Comparison of ENCODE assay signal across 18 cellular contexts in the genomic region with DNA sequence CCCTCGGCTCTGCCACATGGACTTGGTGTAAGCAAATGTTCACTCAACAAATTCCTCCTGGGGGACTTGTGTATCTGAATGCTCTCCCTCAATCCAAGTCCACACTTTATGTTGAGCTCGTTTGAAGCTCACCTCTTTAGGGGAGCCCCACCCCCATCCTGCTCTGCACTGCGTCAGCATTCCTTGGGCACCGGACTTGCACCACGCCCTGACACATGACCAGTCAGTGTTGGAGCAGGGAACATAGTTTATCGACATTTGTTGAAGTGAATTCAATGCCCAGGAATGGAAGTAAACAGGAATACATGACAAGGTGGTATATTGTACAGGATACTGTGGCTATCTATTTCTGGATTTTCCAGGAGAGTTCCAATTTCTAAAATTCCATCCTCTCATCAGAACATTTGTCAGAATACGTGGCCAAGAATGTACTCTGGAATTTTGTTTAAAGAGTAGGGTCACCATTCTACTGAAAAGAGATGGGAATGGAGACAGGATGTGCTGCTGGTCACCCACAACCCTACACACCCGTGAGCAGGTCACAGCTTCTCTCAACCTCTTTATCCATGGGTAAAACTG. TPM values are rescaled to one million over a fixed set of nuclear protein-coding genes. Genes with fewer than 3 reads are reported as not detected.
DNase-seq lines count a peak whose midpoint lies in the region; ATAC-seq and TF ChIP-seq lines count a peak whose summit lies in the region.
"Had no signal": no experiment of that assay in that cellular context is flagged by ENCODE, and none has a peak within 500 bp of the region (broad histone marks: within the 10 kb centered on the region; RNA-seq: fewer than 3 reads in every experiment).

No MANE protein-coding gene starts in this region.

- no peak for TF ChIP-seq POLR2A in esophagus muscularis mucosa (IDR thresholded peaks at IDR 0.05; ENCODE audit: low read depth)
- no peak for TF ChIP-seq POLR2A in stomach (IDR thresholded peaks at IDR 0.05)

- H3K27ac ChIP-seq in RWPE1 (no peak overlapping the region), esophagus muscularis mucosa (replicated peaks in 1 of 4) (peak overlapping the region; percentile 0 to 32 (median 30)), left lung (no peak overlapping the region), stomach (peak overlapping the region; percentile 76 to 88 (median 82))

- 52% methylated on average over 8 of the region's 8 CpGs for WGBS in esophagus muscularis mucosa
- WGBS in stomach, 5 donors: 26 to 42% (median 35%) methylated on average over 8 of the region's 8 CpGs

- H3K27me3 ChIP-seq in esophagus muscularis mucosa: no peaks in the 10 kb centered on the region
- H3K27me3 ChIP-seq in left lung: no peaks in the 10 kb centered on the region
- H3K27me3 ChIP-seq in stomach: no peaks in the 10 kb centered on the region
- H3K27me3 ChIP-seq: uterus had no signal

- H3K36me3 ChIP-seq in esophagus muscularis mucosa (no peaks in the 10 kb centered on the region), left lung (no peaks in the 10 kb centered on the region), stomach (no peaks in the 10 kb centered on the region)
- H3K36me3 ChIP-seq: uterus had no signal

- peak; percentile 71 for ATAC-seq in left lung
- no peak for ATAC-seq in HG02870 (IDR thresholded peaks at IDR 0.05; ENCODE audit: unreplicated experiment)
- no peak for ATAC-seq in GM19023 (IDR thresholded peaks at IDR 0.05; ENCODE audit: unreplicated experiment)
- ATAC-seq: stimulated activated memory B cell treated with anti-CD40 and anti-IgM and Interleukin-4, amounts not matched to agents 10 μg/mL and 1 μg/mL and 100 μg/mL, for 72 hours; WTC11 had no signal

- CTCF ChIA-PET in RWPE1 (lab: Yijun Ruan, JAX): interaction anchor here (0.6 to 0.7 kb wide), 2 partner anchors 49 to 88 kb away, joined by 3 read pairs; no protein-coding TSS in a partner anchor

- peak overlapping the region in 3 of 4 donors; percentile 3 to 22 (median 11) for H3K4me3 ChIP-seq in esophagus muscularis mucosa
- H3K4me3 ChIP-seq in left lung: no peak overlapping the region
- no peak overlapping the region for H3K4me3 ChIP-seq in stomach
- H3K4me3 ChIP-seq: skin epidermis, uterus had no signal

- intact Hi-C loops in esophagus muscularis mucosa (cut with DNase I): no loop called here
- intact Hi-C loops in left lung (cut with DNase I): no loop called here
- intact Hi-C loops in stomach (cut with DNase I; ENCODE audit: low total_unique reads): no loop called here

- H3K9me3 ChIP-seq in esophagus muscularis mucosa: no peaks in the 10 kb centered on the region
- no peaks in the 10 kb centered on the region for H3K9me3 ChIP-seq in left lung
- H3K9me3 ChIP-seq in stomach: no peaks in the 10 kb centered on the region
- H3K9me3 ChIP-seq: uterus had no signal

- peaks cover 19 to 51% (median 38%) of the 10 kb centered on the region in 4 donors for H3K4me1 ChIP-seq in esophagus muscularis mucosa
- H3K4me1 ChIP-seq in left lung: peaks cover 12 to 17% of the 10 kb centered on the region in 2 donors
- H3K4me1 ChIP-seq in stomach: peaks cover 42 to 64% (median 55%) of the 10 kb centered on the region in 4 donors

- TF ChIP-seq CTCF in RWPE1 (conservative IDR thresholded peaks at IDR 0.05; ENCODE audit: low read depth) (no peak), esophagus muscularis mucosa (IDR thresholded peaks at IDR 0.05) (no peak), left lung (IDR thresholded peaks at IDR 0.05) (no peak), stomach (IDR thresholded peaks at IDR 0.05) (no peak)

- TF ChIP-seq EP300 in esophagus muscularis mucosa (IDR thresholded peaks at IDR 0.05): no peak
- no peak for TF ChIP-seq EP300 in stomach (IDR thresholded peaks at IDR 0.05)

- POLR2A ChIA-PET in RWPE1 (lab: Yijun Ruan, JAX; ENCODE audit: low non-redundant PET): no interaction called here

- peak; percentile 46 for DNase-seq in RWPE1 (ENCODE audit: low spot score)
- DNase-seq in esophagus muscularis mucosa (ENCODE audit: extremely low spot score): no peak
- peak in 1 of 2 donors; percentile 71 for DNase-seq in left lung
- DNase-seq in stomach: peak; percentile 84
- DNase-seq in midbrain (lab: John Stamatoyannopoulos, UW): no peak
- DNase-seq in AG08395 (ENCODE audit: low spot score): no peak
- DNase-seq: DMS153, glutamatergic neuron, kidney glomerular epithelial cell, NCI-H2171 treated with DMSO at 0.1 percent for 48 hours, NCI-H82, T-helper 1 cell had no signal

RNA-seq across cellular contexts. Expression of gene LNX1, which starts 59.9 kb away (rescaled TPM):
- total RNA-seq in esophagus muscularis mucosa (10 to 100 TPM in 1 of 4 donors, 1 to 10 TPM in 3; 5.8 to 14.7 (median 8.4) TPM), left lung (1 to 10 TPM; 2.5 TPM), stomach (10 to 100 TPM; 11.6 to 30.9 (median 16.1) TPM)
- 1 to 10 TPM; 5.4 to 8.3 (median 6.3) TPM for polyA plus RNA-seq in stomach

Comparison
In these comparisons a context has a peak if more than half of its experiments do, and no peak if none do; other contexts are left out.
1. DNase-seq: peak in RWPE1 (single experiment) and stomach (single experiment); none in esophagus muscularis mucosa (single experiment), midbrain (single experiment) and AG08395 (single experiment).
2. H3K27ac ChIP-seq: peak in esophagus muscularis mucosa (4 of 4) and stomach (5 of 5); none in RWPE1 (single experiment) and left lung (0 of 2).
3. H3K4me3 ChIP-seq: peak in esophagus muscularis mucosa (3 of 4); none in left lung (0 of 2) and stomach (0 of 4).